8 cellular contexts compared by ENCODE assay signal in genomic region chr21:33490991-33491372, GRCh38. TPM values are rescaled to one million over a fixed set of nuclear protein-coding genes. Genes with fewer than 3 reads are reported as not detected.
DNase-seq lines count a peak whose midpoint lies in the region; ATAC-seq lines count a peak whose summit lies in the region.

No MANE protein-coding gene starts in this region.

- no peaks in the 10 kb centered on the region for H3K36me3 Mint-ChIP-seq in activated naive CD4-positive, alpha-beta T cell treated with anti-CD3 and anti-CD28 coated beads, Interleukin-2, amount 10 ng/mL, durations not matched to agents 7 days and 5 days
- H3K36me3 Mint-ChIP-seq in activated CD4-positive, alpha-beta memory T cell treated with anti-CD3 and anti-CD28 coated beads, Interleukin-2, amount 10 ng/mL, durations not matched to agents 7 days and 5 days (ENCODE audit: low read depth) = no peaks in the 10 kb centered on the region

- POLR2A ChIA-PET in activated CD4-positive, alpha-beta memory T cell treated with anti-CD3 and anti-CD28 coated beads, Interleukin-2, amount 10 ng/mL, durations not matched to agents 7 days and 5 days (lab: Charles Lee) = interaction anchor here (0.8 to 3.0 kb wide), 7 partner anchors 9 to 130 kb away, joined by 3 to 53 read pairs (median 5); partner anchors contain the start of genes DONSON, GART, SON and TMEM50B

- H3K4me3 ChIP-seq in skeletal muscle satellite cell (ENCODE audit: low read length) = peak overlapping the region; percentile 97

- no peaks in the 10 kb centered on the region for H3K36me3 ChIP-seq in skeletal muscle satellite cell (ENCODE audit: insufficient read depth, low read length)

- intact Hi-C loops in left ventricle myocardium superior (cut with micrococcal nuclease) = no loop called here

- CTCF ChIA-PET in activated naive CD4-positive, alpha-beta T cell treated with anti-CD3 and anti-CD28 coated beads, Interleukin-2, amount 10 ng/mL, durations not matched to agents 7 days and 5 days (lab: Charles Lee) = interaction anchor here (1.0 to 1.6 kb wide), 2 partner anchors 10 to 115 kb away, joined by 3 to 9 read pairs; partner anchors contain the start of gene TMEM50B
- CTCF ChIA-PET in activated CD4-positive, alpha-beta memory T cell treated with anti-CD3 and anti-CD28 coated beads, Interleukin-2, amount 10 ng/mL, durations not matched to agents 7 days and 5 days (lab: Charles Lee) = interaction anchor here (0.7 to 2.8 kb wide), 5 partner anchors 11 to 118 kb away, joined by 3 to 13 read pairs (median 3); partner anchors contain the start of gene TMEM50B

- H3K27me3 Mint-ChIP-seq in activated naive CD4-positive, alpha-beta T cell treated with anti-CD3 and anti-CD28 coated beads, Interleukin-2, amount 10 ng/mL, durations not matched to agents 7 days and 5 days = peaks cover 31% of the 10 kb centered on the region
- H3K27me3 Mint-ChIP-seq in activated CD4-positive, alpha-beta memory T cell treated with anti-CD3 and anti-CD28 coated beads, Interleukin-2, amount 10 ng/mL, durations not matched to agents 7 days and 5 days = peaks cover 17% of the 10 kb centered on the region

- H3K9me3 Mint-ChIP-seq in activated naive CD4-positive, alpha-beta T cell treated with anti-CD3 and anti-CD28 coated beads, Interleukin-2, amount 10 ng/mL, durations not matched to agents 7 days and 5 days = no peaks in the 10 kb centered on the region
- no peaks in the 10 kb centered on the region for H3K9me3 Mint-ChIP-seq in activated CD4-positive, alpha-beta memory T cell treated with anti-CD3 and anti-CD28 coated beads, Interleukin-2, amount 10 ng/mL, durations not matched to agents 7 days and 5 days

- peaks cover 6% of the 10 kb centered on the region for H3K4me1 ChIP-seq in skeletal muscle satellite cell (ENCODE audit: control insufficient read depth, insufficient read depth, low read length)

- H3K4me1 Mint-ChIP-seq in activated naive CD4-positive, alpha-beta T cell treated with anti-CD3 and anti-CD28 coated beads, Interleukin-2, amount 10 ng/mL, durations not matched to agents 7 days and 5 days = peaks cover 11% of the 10 kb centered on the region
- H3K4me1 Mint-ChIP-seq in activated CD4-positive, alpha-beta memory T cell treated with anti-CD3 and anti-CD28 coated beads, Interleukin-2, amount 10 ng/mL, durations not matched to agents 7 days and 5 days = peaks cover 10% of the 10 kb centered on the region

- no peaks in the 10 kb centered on the region for H3K9me3 ChIP-seq in skeletal muscle satellite cell (replicated peaks; ENCODE audit: low read length)

- ATAC-seq in left ventricle myocardium superior (peak; percentile 9), HG03469 (IDR thresholded peaks at IDR 0.05; ENCODE audit: unreplicated experiment) (no peak)

- H3K9ac ChIP-seq in skeletal muscle satellite cell (ENCODE audit: low read depth, low read length) = peak overlapping the region; percentile 90

- DNase-seq in activated naive CD4-positive, alpha-beta T cell treated with anti-CD3 and anti-CD28 coated beads, Interleukin-2, amount 10 ng/mL, durations not matched to agents 7 days and 5 days = no peak
- no peak for DNase-seq in activated naive CD4-positive, alpha-beta T cell treated with anti-CD3 and anti-CD28 coated beads, Interleukin-2, amount 50 U/mL, for 16 hours
- no peak for DNase-seq in activated CD4-positive, alpha-beta memory T cell treated with anti-CD3 and anti-CD28 coated beads, Interleukin-2, amount 10 ng/mL, durations not matched to agents 7 days and 5 days
- DNase-seq in left ventricle myocardium superior (no peak), NCI-H446 (lab: John Stamatoyannopoulos, UW) (no peak), SIG-M5 (lab: John Stamatoyannopoulos, UW) (no peak)

- H3K27me3 ChIP-seq in skeletal muscle satellite cell (ENCODE audit: control insufficient read depth, insufficient read depth, low read length) = no peaks in the 10 kb centered on the region

- H3K4me2 ChIP-seq in skeletal muscle satellite cell (ENCODE audit: low read length) = peak overlapping the region; percentile 97

- H3K27ac Mint-ChIP-seq in activated naive CD4-positive, alpha-beta T cell treated with anti-CD3 and anti-CD28 coated beads, Interleukin-2, amount 10 ng/mL, durations not matched to agents 7 days and 5 days = peak overlapping the region; percentile 59
- peak overlapping the region; percentile 40 for H3K27ac Mint-ChIP-seq in activated CD4-positive, alpha-beta memory T cell treated with anti-CD3 and anti-CD28 coated beads, Interleukin-2, amount 10 ng/mL, durations not matched to agents 7 days and 5 days

- H3K4me3 Mint-ChIP-seq in activated naive CD4-positive, alpha-beta T cell treated with anti-CD3 and anti-CD28 coated beads, Interleukin-2, amount 10 ng/mL, durations not matched to agents 7 days and 5 days = peak overlapping the region; percentile 83
- H3K4me3 Mint-ChIP-seq in activated CD4-positive, alpha-beta memory T cell treated with anti-CD3 and anti-CD28 coated beads, Interleukin-2, amount 10 ng/mL, durations not matched to agents 7 days and 5 days = peak overlapping the region; percentile 95

RNA-seq across cellular contexts. Expression of gene DNAJC28, which starts 0.5 kb away (rescaled TPM):
- under 1 TPM; 0.55 to 0.60 TPM for total RNA-seq in activated CD4-positive, alpha-beta memory T cell treated with anti-CD3 and anti-CD28 coated beads, Interleukin-2, amount 10 ng/mL, durations not matched to agents 7 days and 5 days
- 6.7 TPM for total RNA-seq in left ventricle myocardium superior
- total RNA-seq in skeletal muscle satellite cell (2012; rRNA removed) = 0.87 and 1.3 TPM in 2 replicates

RNA-seq across cellular contexts. Expression of gene TMEM50B, which starts 11.2 kb away (rescaled TPM):
- total RNA-seq in activated CD4-positive, alpha-beta memory T cell treated with anti-CD3 and anti-CD28 coated beads, Interleukin-2, amount 10 ng/mL, durations not matched to agents 7 days and 5 days = 10 to 100 TPM; 26.5 to 28.2 TPM
- 32.8 TPM for total RNA-seq in left ventricle myocardium superior
- 25.1 and 29.9 TPM in 2 replicates for total RNA-seq in skeletal muscle satellite cell (2012; rRNA removed)

RNA-seq across cellular contexts. Expression of gene GART, which starts 50.9 kb away (rescaled TPM):
- 100 to 1,000 TPM; 108 to 111 TPM for total RNA-seq in activated CD4-positive, alpha-beta memory T cell treated with anti-CD3 and anti-CD28 coated beads, Interleukin-2, amount 10 ng/mL, durations not matched to agents 7 days and 5 days
- 33.4 TPM for total RNA-seq in left ventricle myocardium superior
- total RNA-seq in skeletal muscle satellite cell (2012; rRNA removed) = 117 and 172 TPM in 2 replicates

RNA-seq across cellular contexts. Expression of gene SON, which starts 51.9 kb away (rescaled TPM):
- 100 to 1,000 TPM; 279 to 290 TPM for total RNA-seq in activated CD4-positive, alpha-beta memory T cell treated with anti-CD3 and anti-CD28 coated beads, Interleukin-2, amount 10 ng/mL, durations not matched to agents 7 days and 5 days
- 141 TPM for total RNA-seq in left ventricle myocardium superior
- 88.7 and 93.5 TPM in 2 replicates for total RNA-seq in skeletal muscle satellite cell (2012; rRNA removed)
